In genomic region chr1:15935056-15935950, GRCh38 we compare ENCODE assay signal across 2 cellular contexts.
TF ChIP-seq lines count a peak whose summit lies in the region.

No MANE protein-coding gene starts in this region.

TF ChIP-seq in HEK293, 187 proteins besides CTCF, POLR2A, EP300 and RAD21 (continued from another document):
- peak; percentile 17; the same call in 1 of the 2 replicates for TF ChIP-seq GLIS2 (tag by site-specific recombination; IDR thresholded peaks at IDR 0.05)

TF ChIP-seq in K562, 482 proteins besides CTCF, POLR2A, EP300 and RAD21 (continued from another document):
- 0 out of 2 replicates have a peak, but pooled peaks have one; percentile 14 for TF ChIP-seq POLR2AphosphoS2 (IDR thresholded peaks at IDR 0.05; ENCODE audit: low read length)
- TF ChIP-seq ZKSCAN3 (CRISPR knock-in tag; IDR thresholded peaks at IDR 0.05), result no peak
- peak; percentile 15 for TF ChIP-seq RBM22 (IDR thresholded peaks at IDR 0.05; ENCODE audit: low read depth, low read length, poor library complexity, severe bottlenecking)
- TF ChIP-seq COPS2 (conservative IDR thresholded peaks at IDR 0.05), result no peak
- no peak for TF ChIP-seq HLTF (IDR thresholded peaks at IDR 0.05)
- peak; percentile 46; the same call in 1 of the 2 replicates for TF ChIP-seq POLR2G (IDR thresholded peaks at IDR 0.05; ENCODE audit: low read depth, low read length)
- no peak for TF ChIP-seq CBX8 (IDR thresholded peaks at IDR 0.05; ENCODE audit: borderline replicate concordance, extremely low read depth, low read depth, low read length, poor library complexity, severe bottlenecking)
- TF ChIP-seq ZNF174 (CRISPR knock-in tag; IDR thresholded peaks at IDR 0.05), result no peak
- no peak for TF ChIP-seq ZNF124 (CRISPR knock-in tag; IDR thresholded peaks at IDR 0.05)
- no peak for TF ChIP-seq ARHGAP35 (IDR thresholded peaks at IDR 0.05; ENCODE audit: partially characterized antibody)
- TF ChIP-seq EZH2 (IDR thresholded peaks at IDR 0.05; ENCODE audit: borderline replicate concordance, low read depth, low read length), result no peak
- TF ChIP-seq L3MBTL2 (IDR thresholded peaks at IDR 0.05), result no peak
